Comparison of ENCODE assay signal across 8 cellular contexts in genomic region chr1:200279810-200280411, GRCh38.
DNase-seq lines count a peak whose midpoint lies in the region; ATAC-seq and TF ChIP-seq lines count a peak whose summit lies in the region.

No MANE protein-coding gene starts in this region.

- H3K27me3 Mint-ChIP-seq in Caco-2 (ENCODE audit: insufficient read depth, unreplicated experiment) = no peaks in the 10 kb centered on the region

- no TSS peak for BruUV-seq in Caco-2 (replicated peaks; lab: Mats Ljungman, UMichigan)
- no TSS peak for BruUV-seq in OCI-LY7 (replicated peaks; lab: Mats Ljungman, UMichigan)

- H3K27ac ChIP-seq in OCI-LY7 (ENCODE audit: low read depth, low read length, poor library complexity, severe bottlenecking) (no peak overlapping the region), mesendoderm (ENCODE audit: low read depth, low read length) (no peak overlapping the region)

- H3K36me3 Mint-ChIP-seq in Caco-2 (ENCODE audit: insufficient read depth, unreplicated experiment) = no peaks in the 10 kb centered on the region

- no peaks in the 10 kb centered on the region for H3K79me1 ChIP-seq in mesendoderm (ENCODE audit: low read length)

- no peak overlapping the region for H3K4me3 ChIP-seq in Caco-2 (ENCODE audit: low read depth, low read length)
- H3K4me3 ChIP-seq in OCI-LY7 (ENCODE audit: low read depth, low read length, poor library complexity, severe bottlenecking) = no peak overlapping the region
- H3K4me3 ChIP-seq in choroid plexus epithelial cell (ENCODE audit: low read depth, low read length) = no peak overlapping the region
- no peak overlapping the region for H3K4me3 ChIP-seq in mesendoderm (ENCODE audit: low read length)

- no peaks in the 10 kb centered on the region for H3K9me2 ChIP-seq in OCI-LY7 (ENCODE audit: insufficient read depth, low read length)

- no CpG with 5 or more reads among the region's 4 CpGs for WGBS in mesendoderm (ENCODE audit: extremely low coverage, insufficient coverage, low lambda C conversion rate)

- no peak overlapping the region for H2BK15ac ChIP-seq in mesendoderm (replicated peaks; ENCODE audit: low read depth)

- no peak overlapping the region for H3K4me3 Mint-ChIP-seq in Caco-2 (ENCODE audit: unreplicated experiment)

- no peaks in the 10 kb centered on the region for H3K79me2 ChIP-seq in OCI-LY7 (ENCODE audit: insufficient read depth, low read depth, low read length)
- H3K79me2 ChIP-seq in mesendoderm (ENCODE audit: control insufficient read depth, insufficient read depth, low read length) = no peaks in the 10 kb centered on the region

- H4K20me1 ChIP-seq in OCI-LY7 (ENCODE audit: insufficient read depth, low read length) = no peaks in the 10 kb centered on the region

- no peak overlapping the region for H2AFZ ChIP-seq in OCI-LY7 (ENCODE audit: low read length)

- no peak overlapping the region for H4K5ac ChIP-seq in mesendoderm (ENCODE audit: low read length)

- no peak overlapping the region for H4K8ac ChIP-seq in mesendoderm (ENCODE audit: low read depth, low read length)

- H3K27me3 ChIP-seq in Caco-2 (replicated peaks; ENCODE audit: control insufficient read depth, insufficient read depth, low read length) (no peaks in the 10 kb centered on the region), mesendoderm (ENCODE audit: insufficient read depth, low read length, poor library complexity) (no peaks in the 10 kb centered on the region)

- POLR2A ChIA-PET in Caco-2 (lab: Charles Lee) = no interaction called here
- POLR2A ChIA-PET in OCI-LY7 (lab: Charles Lee) = interaction anchor here (0.6 to 1.3 kb wide), 3 partner anchors 278 to 769 kb away, joined by 3 read pairs; no protein-coding TSS in a partner anchor

- no peak overlapping the region for H2AK5ac ChIP-seq in mesendoderm (ENCODE audit: low read length)

- peaks cover 7% of the 10 kb centered on the region for H3K9me3 Mint-ChIP-seq in Caco-2 (ENCODE audit: unreplicated experiment)

- DNase-seq in Caco-2 (peak in 1 of 2 experiments; percentile 65), H4 (ENCODE audit: low spot score) (peak; percentile 63), OCI-LY7 (ENCODE audit: low spot score) (peak; percentile 46), choroid plexus epithelial cell (ENCODE audit: low read depth) (peak; percentile 78), mesendoderm (peak; percentile 84), cortex of kidney (lab: John Stamatoyannopoulos, UW) (no peak), NOMO-1 (lab: John Stamatoyannopoulos, UW; ENCODE audit: unreplicated experiment in 2 of 2) (no peak)

- intact Hi-C loops in Caco-2 (cut with micrococcal nuclease; ENCODE audit: unreplicated experiment) (loop anchor here (1.0 kb wide), 3 partner anchors 27 to 230 kb away; no protein-coding TSS in a partner anchor), OCI-LY7 (cut with micrococcal nuclease; ENCODE audit: unreplicated experiment) (loop anchor here (1.0 to 5.0 kb wide), 3 partner anchors 208 to 328 kb away; no protein-coding TSS in a partner anchor)

- peaks cover 20% of the 10 kb centered on the region for H3K4me1 Mint-ChIP-seq in Caco-2 (ENCODE audit: low read depth, unreplicated experiment)

- no peak overlapping the region for H3K23ac ChIP-seq in mesendoderm (ENCODE audit: low read length)

- CTCF ChIA-PET in Caco-2 (lab: Charles Lee) = interaction anchor here (0.7 kb wide), 1 partner anchor 17 kb away, joined by 3 read pairs; no protein-coding TSS in a partner anchor
- CTCF ChIA-PET in OCI-LY7 (lab: Charles Lee; ENCODE audit: unreplicated experiment) = interaction anchor here (0.5 to 1.5 kb wide), 4 partner anchors 57 to 595 kb away, joined by 3 read pairs; no protein-coding TSS in a partner anchor

- H2BK5ac ChIP-seq in mesendoderm (ENCODE audit: low read length) = no peak overlapping the region

- H3K18ac ChIP-seq in mesendoderm (ENCODE audit: low read length) = no peak overlapping the region

- H3K9ac ChIP-seq in mesendoderm (ENCODE audit: low read length) = no peak overlapping the region

- no peak overlapping the region for H3K27ac Mint-ChIP-seq in Caco-2 (ENCODE audit: unreplicated experiment)

- no peak overlapping the region for H3K56ac ChIP-seq in mesendoderm (ENCODE audit: low read length)

- no peak overlapping the region for H2BK120ac ChIP-seq in mesendoderm (ENCODE audit: low read depth, low read length)

- H3K4me2 ChIP-seq in OCI-LY7 (ENCODE audit: low read length) (no peak overlapping the region), mesendoderm (ENCODE audit: low read length) (no peak overlapping the region)

- H3K9me3 ChIP-seq in Caco-2 (no peaks in the 10 kb centered on the region), OCI-LY7 (ENCODE audit: low read length) (no peaks in the 10 kb centered on the region)

- TF ChIP-seq CTCF in Caco-2 (IDR thresholded peaks at IDR 0.05; ENCODE audit: insufficient read depth in 1 of 2, low read depth in 1 of 2, low read length in 1 of 2, severe bottlenecking in 1 of 2, unreplicated experiment in 1 of 2) (peak; percentile 61 to 72), OCI-LY7 (conservative IDR thresholded peaks at IDR 0.05; ENCODE audit: low read length) (peak; percentile 82), choroid plexus epithelial cell (conservative IDR thresholded peaks at IDR 0.05; ENCODE audit: low read depth, low read length) (peak; percentile 94)

- no peak overlapping the region for H3K4ac ChIP-seq in mesendoderm (ENCODE audit: low read depth, low read length)

- H3K4me1 ChIP-seq in Caco-2 (peaks cover 24% of the 10 kb centered on the region), OCI-LY7 (ENCODE audit: insufficient read depth, low read length, poor library complexity, severe bottlenecking) (peaks cover 9% of the 10 kb centered on the region), mesendoderm (ENCODE audit: control insufficient read depth, low read depth, low read length) (peaks cover 3% of the 10 kb centered on the region)

- no peaks in the 10 kb centered on the region for H3K36me3 ChIP-seq in Caco-2 (ENCODE audit: control insufficient read depth, insufficient read depth, low read length)
- no peaks in the 10 kb centered on the region for H3K36me3 ChIP-seq in OCI-LY7 (ENCODE audit: insufficient read depth, low read length)
- H3K36me3 ChIP-seq in mesendoderm (ENCODE audit: control insufficient read depth, insufficient read depth, low read length) = no peaks in the 10 kb centered on the region

- no peak for ATAC-seq in GM21529 (IDR thresholded peaks at IDR 0.05; ENCODE audit: unreplicated experiment)

Comparison
In these comparisons a context has a peak if more than half of its experiments do, and no peak if none do; other contexts are left out.
1. DNase-seq: peak in H4 (single experiment), OCI-LY7 (single experiment), choroid plexus epithelial cell (single experiment) and mesendoderm (single experiment); none in cortex of kidney (single experiment) and NOMO-1 (0 of 2).
2. Peak in every context shown above with its lines, with median percentiles within 50 percentile points of each other: CTCF ChIP-seq.